ENCODE assay signal across 26 cellular contexts in genomic region chr2:118817469-118817868, GRCh38. TPM values are rescaled to one million over a fixed set of nuclear protein-coding genes. Genes with fewer than 3 reads are reported as not detected.
DNase-seq lines count a peak whose midpoint lies in the region; TF ChIP-seq lines count a peak whose summit lies in the region.
"Had no signal": no experiment of that assay in that cellular context is flagged by ENCODE, and none has a peak within 500 bp of the region (broad histone marks: within the 10 kb centered on the region; RNA-seq: fewer than 3 reads in every experiment).

No MANE protein-coding gene starts in this region.

- no peaks in the 10 kb centered on the region for H3K79me2 ChIP-seq in neural progenitor cell (ENCODE audit: low read depth)

- H3K9me3 Mint-ChIP-seq in neural progenitor cell (no peaks in the 10 kb centered on the region), immature natural killer cell (no peaks in the 10 kb centered on the region)
- H3K9me3 Mint-ChIP-seq: CD4-positive, alpha-beta memory T cell had no signal

- TF ChIP-seq CTCF in neural progenitor cell (IDR thresholded peaks at IDR 0.05): no peak

- H3K4me1 Mint-ChIP-seq in neural progenitor cell: peaks cover 51% of the 10 kb centered on the region
- H3K4me1 Mint-ChIP-seq in immature natural killer cell: no peaks in the 10 kb centered on the region
- H3K4me1 Mint-ChIP-seq: CD14-positive monocyte; CD4-positive, alpha-beta memory T cell; CD4-positive, CD25-positive, alpha-beta regulatory T cell; CD8-positive, alpha-beta memory T cell had no signal

- H3K4me1 ChIP-seq in neural progenitor cell: peaks cover 23% of the 10 kb centered on the region
- H3K4me1 ChIP-seq: BE2C had no signal

- peaks cover 82% of the 10 kb centered on the region for H3K27me3 ChIP-seq in neural progenitor cell
- H3K27me3 ChIP-seq: BE2C, BLaER1 had no signal

- no peak overlapping the region for H2AFZ ChIP-seq in neural progenitor cell (replicated peaks)

- peaks cover 13% of the 10 kb centered on the region for H3K27me3 Mint-ChIP-seq in neural progenitor cell (ENCODE audit: insufficient read depth, low read depth)
- H3K27me3 Mint-ChIP-seq in immature natural killer cell (ENCODE audit: low read depth in 3 of 3): peaks cover 5 to 22% (median 9%) of the 10 kb centered on the region in 3 donors

- H3K9ac ChIP-seq in neural progenitor cell: no peak overlapping the region
- H3K9ac ChIP-seq: BLaER1 had no signal

- no peaks in the 10 kb centered on the region for H3K36me3 ChIP-seq in neural progenitor cell
- H3K36me3 ChIP-seq: BE2C, BLaER1 had no signal

- peak; percentile 4 for DNase-seq in NCI-H748 (lab: John Stamatoyannopoulos, UW; ENCODE audit: unreplicated experiment)
- no peak for DNase-seq in NCI-H748 treated with DMSO at 0.1 percent for 48 hours (lab: John Stamatoyannopoulos, UW)
- peak; percentile 1 for DNase-seq in NCI-H69 (lab: John Stamatoyannopoulos, UW)
- peak; percentile 16 for DNase-seq in neural progenitor cell (ENCODE audit: low spot score)
- no peak for DNase-seq in iPS-NIHi7 (ENCODE audit: extremely low spot score)
- no peak for DNase-seq in immature natural killer cell
- DNase-seq in NOMO-1 treated with DMSO at 0.1 percent for 48 hours (lab: John Stamatoyannopoulos, UW; ENCODE audit: unreplicated experiment): no peak
- DNase-seq: 8988T; ACHN; BE2C; C1 segment of cervical spinal cord; CD4-positive, alpha-beta memory T cell; CD4-positive, CD25-positive, alpha-beta regulatory T cell; CD8-positive, alpha-beta memory T cell; COR-L47; DMS 273 treated with DMSO at 0.1 percent for 48 hours; DMS153; DMS53; DMS79; DND-41; EL; GF-D8 had no signal

- H3K4me2 ChIP-seq in neural progenitor cell: no peak overlapping the region
- H3K4me2 ChIP-seq: BLaER1 had no signal

- H3K9me3 ChIP-seq in neural progenitor cell (ENCODE audit: low read depth): no peaks in the 10 kb centered on the region
- H3K9me3 ChIP-seq: BE2C, BLaER1 had no signal

- H3F3A ChIP-seq in neural progenitor cell (ENCODE audit: low read depth): peaks cover 13% of the 10 kb centered on the region

- H3K4me3 ChIP-seq in neural progenitor cell: no peak overlapping the region
- H3K4me3 ChIP-seq: BLaER1 had no signal

- H3K27ac Mint-ChIP-seq in neural progenitor cell (no peak overlapping the region), immature natural killer cell (no peak overlapping the region)
- H3K27ac Mint-ChIP-seq: CD14-positive monocyte; CD4-positive, alpha-beta memory T cell; CD4-positive, CD25-positive, alpha-beta regulatory T cell; CD8-positive, alpha-beta memory T cell had no signal

- H3K27ac ChIP-seq in neural progenitor cell: no peak overlapping the region
- H3K27ac ChIP-seq: BLaER1 had no signal

- H4K20me1 ChIP-seq in neural progenitor cell (ENCODE audit: low read depth): peaks cover 6% of the 10 kb centered on the region
- H4K20me1 ChIP-seq: BLaER1 had no signal

- H3K4me3 Mint-ChIP-seq in neural progenitor cell: no peak overlapping the region
- no peak overlapping the region for H3K4me3 Mint-ChIP-seq in immature natural killer cell
- H3K4me3 Mint-ChIP-seq: CD14-positive monocyte; CD4-positive, alpha-beta memory T cell; CD4-positive, CD25-positive, alpha-beta regulatory T cell; CD8-positive, alpha-beta memory T cell had no signal

- H3K36me3 Mint-ChIP-seq in neural progenitor cell (no peaks in the 10 kb centered on the region), immature natural killer cell (no peaks in the 10 kb centered on the region)
- H3K36me3 Mint-ChIP-seq: CD14-positive monocyte; CD4-positive, alpha-beta memory T cell; CD4-positive, CD25-positive, alpha-beta regulatory T cell; CD8-positive, alpha-beta memory T cell had no signal

RNA-seq across cellular contexts. Expression of gene EN1, which starts 30.0 kb away (rescaled TPM):
- total RNA-seq in neural progenitor cell (ENCODE audit: low replicate concordance): not detected in 2 replicates
- polyA plus RNA-seq in immature natural killer cell: not detected
- total RNA-seq: A673; CD4-positive, alpha-beta memory T cell; CD4-positive, CD25-positive, alpha-beta regulatory T cell; CD8-positive, alpha-beta memory T cell had no signal
- polyA plus RNA-seq: AG04450; CD14-positive monocyte; CD4-positive, alpha-beta memory T cell; CD4-positive, CD25-positive, alpha-beta regulatory T cell; CD8-positive, alpha-beta memory T cell had no signal

Comparison
In these comparisons a context has a peak if more than half of its experiments do, and no peak if none do; other contexts are left out.
1. DNase-seq: peak in NCI-H748 (single experiment), NCI-H69 (single experiment) and neural progenitor cell (single experiment); none in NCI-H748 treated with DMSO at 0.1 percent for 48 hours (single experiment), iPS-NIHi7 (single experiment), immature natural killer cell (0 of 3) and NOMO-1 treated with DMSO at 0.1 percent for 48 hours (single experiment).